ENCODE assay signal across 19 cellular contexts in the genomic region with DNA sequence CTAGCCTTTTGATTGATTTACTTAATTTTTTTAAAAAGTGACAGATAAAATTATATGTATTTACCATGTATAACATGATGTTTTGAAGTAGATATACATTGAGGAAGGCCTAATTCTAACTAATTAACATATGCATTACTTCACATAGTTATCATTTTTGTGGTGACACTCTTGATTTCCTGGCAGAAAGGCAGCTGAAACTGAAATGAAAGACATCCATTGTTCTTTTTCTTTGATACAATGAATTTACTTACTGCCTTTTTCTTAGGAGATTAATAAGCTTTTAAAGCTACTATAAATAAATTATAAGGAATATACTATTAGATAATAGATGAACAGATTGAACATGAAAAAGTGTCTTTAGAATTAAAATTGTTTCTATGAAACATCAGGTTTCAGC. TPM values are rescaled to one million over a fixed set of nuclear protein-coding genes. Genes with fewer than 3 reads are reported as not detected.
DNase-seq lines count a peak whose midpoint lies in the region; ATAC-seq and TF ChIP-seq lines count a peak whose summit lies in the region.
"Had no signal": no experiment of that assay in that cellular context is flagged by ENCODE, and none has a peak within 500 bp of the region (broad histone marks: within the 10 kb centered on the region; RNA-seq: fewer than 3 reads in every experiment).

No MANE protein-coding gene starts in this region.

- no peaks in the 10 kb centered on the region for H3K9me2 ChIP-seq in PC-3 (replicated peaks; ENCODE audit: low read length)

- no peaks in the 10 kb centered on the region for H3K27me3 Mint-ChIP-seq in endodermal cell (ENCODE audit: insufficient read depth)
- H3K27me3 Mint-ChIP-seq: stimulated activated memory B cell treated with anti-CD40 and anti-IgM and Interleukin-4, amounts not matched to agents 10 μg/mL and 1 μg/mL and 100 μg/mL, for 72 hours had no signal

- peak overlapping the region; percentile 88 for H3K27ac Mint-ChIP-seq in endodermal cell
- H3K27ac Mint-ChIP-seq: activated CD8-positive, alpha-beta T cell treated with anti-CD3 and anti-CD28 coated beads, Interleukin-2, amount 10 ng/mL, durations not matched to agents 7 days and 5 days; activated naive CD4-positive, alpha-beta T cell treated with anti-CD3 and anti-CD28 coated beads, Interleukin-2, amount 50 U/mL, for 72 hours; stimulated activated memory B cell treated with anti-CD40 and anti-IgM and Interleukin-4, amounts not matched to agents 10 μg/mL and 1 μg/mL and 100 μg/mL, for 72 hours had no signal

- no peak overlapping the region for H3K9ac ChIP-seq in endodermal cell (ENCODE audit: extremely low read depth, low read length, poor library complexity, severe bottlenecking)
- no peak overlapping the region for H3K9ac ChIP-seq in PC-3 (ENCODE audit: low read length)

- POLR2A ChIA-PET in PC-3 (lab: Charles Lee; ENCODE audit: unreplicated experiment), result no interaction called here

- H3K27ac ChIP-seq in endodermal cell (ENCODE audit: low read depth, low read length), result peak overlapping the region; percentile 55
- H3K27ac ChIP-seq in testis, result peak overlapping the region; percentile 26 to 57
- no peak overlapping the region for H3K27ac ChIP-seq in PC-3 (ENCODE audit: low read length)
- H3K27ac ChIP-seq: C4-2B had no signal

- H3K4me1 ChIP-seq in endodermal cell (ENCODE audit: control insufficient read depth, insufficient read depth, low read length) (peaks cover 9% of the 10 kb centered on the region), testis (peaks cover 3% of the 10 kb centered on the region), PC-3 (ENCODE audit: insufficient read depth, low read length) (peaks cover 8% of the 10 kb centered on the region; the same call in 1 of the 2 replicates)

- TF ChIP-seq CTCF in endodermal cell (conservative IDR thresholded peaks at IDR 0.05) (no peak), testis (IDR thresholded peaks at IDR 0.05) (no peak), PC-3 (conservative IDR thresholded peaks at IDR 0.05; ENCODE audit: low read depth, low read length) (no peak)

- no peak overlapping the region for H2AFZ ChIP-seq in PC-3 (ENCODE audit: low read length)

- peaks cover 14% of the 10 kb centered on the region for H3K4me1 Mint-ChIP-seq in endodermal cell
- H3K4me1 Mint-ChIP-seq: stimulated activated memory B cell treated with anti-CD40 and anti-IgM and Interleukin-4, amounts not matched to agents 10 μg/mL and 1 μg/mL and 100 μg/mL, for 72 hours had no signal

- peaks cover 96% of the 10 kb centered on the region for H3K79me2 ChIP-seq in PC-3 (ENCODE audit: low read length)

- no peaks in the 10 kb centered on the region for H3K27me3 ChIP-seq in endodermal cell (ENCODE audit: control insufficient read depth, insufficient read depth, low read length, poor library complexity, severe bottlenecking)
- no peaks in the 10 kb centered on the region for H3K27me3 ChIP-seq in testis
- no peaks in the 10 kb centered on the region for H3K27me3 ChIP-seq in PC-3 (ENCODE audit: low read length)

- no peak overlapping the region for H3K4me3 ChIP-seq in endodermal cell (ENCODE audit: low read length)
- no peak overlapping the region for H3K4me3 ChIP-seq in testis
- no peak overlapping the region for H3K4me3 ChIP-seq in PC-3 (ENCODE audit: low read length)
- H3K4me3 ChIP-seq: K562 had no signal

- no peaks in the 10 kb centered on the region for H3F3A ChIP-seq in PC-3 (ENCODE audit: low read length, unreplicated experiment)

- BruUV-seq in PC-3 (replicated peaks; lab: Mats Ljungman, UMichigan), result no TSS peak

- no peak for TF ChIP-seq POLR2A in testis (IDR thresholded peaks at IDR 0.05)

- peaks cover 33% of the 10 kb centered on the region for H3K36me3 Mint-ChIP-seq in endodermal cell (ENCODE audit: low read depth)
- H3K36me3 Mint-ChIP-seq: activated naive CD4-positive, alpha-beta T cell treated with anti-CD3 and anti-CD28 coated beads, Interleukin-2, amount 50 U/mL, for 72 hours; stimulated activated memory B cell treated with anti-CD40 and anti-IgM and Interleukin-4, amounts not matched to agents 10 μg/mL and 1 μg/mL and 100 μg/mL, for 72 hours had no signal

- ATAC-seq in HG03108 (IDR thresholded peaks at IDR 0.05; ENCODE audit: unreplicated experiment) (no peak), PC-3 (no peak)
- ATAC-seq: activated CD8-positive, alpha-beta T cell treated with anti-CD3 and anti-CD28 coated beads, Interleukin-2, amount 10 ng/mL, durations not matched to agents 7 days and 5 days; activated naive CD4-positive, alpha-beta T cell treated with anti-CD3 and anti-CD28 coated beads, Interleukin-2, amount 50 U/mL, for 72 hours; sciatic nerve; stimulated activated memory B cell treated with anti-CD40 and anti-IgM and Interleukin-4, amounts not matched to agents 10 μg/mL and 1 μg/mL and 100 μg/mL, for 72 hours had no signal

- peaks cover 5% of the 10 kb centered on the region for H3K9me3 Mint-ChIP-seq in endodermal cell
- H3K9me3 Mint-ChIP-seq: stimulated activated memory B cell treated with anti-CD40 and anti-IgM and Interleukin-4, amounts not matched to agents 10 μg/mL and 1 μg/mL and 100 μg/mL, for 72 hours had no signal

- DNase-seq in HT1080 (ENCODE audit: low read depth) (peak; percentile 11), endodermal cell (no peak), medulla oblongata (ENCODE audit: extremely low spot score) (peak; percentile 9), testis (no peak), PC-3 (no peak), 8988T (no peak)
- DNase-seq: activated CD4-positive, CD25-positive, alpha-beta regulatory T cell treated with anti-CD3 and anti-CD28 coated beads, Interleukin-2, amount 50 U/mL, for 72 hours; activated CD8-positive, alpha-beta T cell treated with anti-CD3 and anti-CD28 coated beads, Interleukin-2, amount 10 ng/mL, durations not matched to agents 7 days and 5 days; anterior cingulate cortex; NCI-H2081; NCI-H748 treated with DMSO at 0.1 percent for 48 hours; stimulated activated CD4-positive, alpha-beta T cell treated with anti-CD3 and anti-CD28 coated beads, Interleukin-4, amount 100 ng/mL, for 4 hours; substantia nigra had no signal

- H3K4me2 ChIP-seq in PC-3 (ENCODE audit: low read length), result no peak overlapping the region

- intact Hi-C loops in testis (cut with DNase I; ENCODE audit: low total_unique reads), result no loop called here
- intact Hi-C loops in PC-3 (cut with micrococcal nuclease), result no loop called here

- CTCF ChIA-PET in PC-3 (lab: Charles Lee), result no interaction called here

- no peak overlapping the region for H3K4me3 Mint-ChIP-seq in endodermal cell
- H3K4me3 Mint-ChIP-seq: activated CD8-positive, alpha-beta T cell treated with anti-CD3 and anti-CD28 coated beads, Interleukin-2, amount 10 ng/mL, durations not matched to agents 7 days and 5 days; stimulated activated memory B cell treated with anti-CD40 and anti-IgM and Interleukin-4, amounts not matched to agents 10 μg/mL and 1 μg/mL and 100 μg/mL, for 72 hours had no signal

- no peaks in the 10 kb centered on the region for H4K20me1 ChIP-seq in PC-3 (ENCODE audit: low read length)

- H3K9me3 ChIP-seq in endodermal cell (ENCODE audit: control insufficient read depth, low read length) (peaks cover 20% of the 10 kb centered on the region), testis (no peaks in the 10 kb centered on the region), PC-3 (ENCODE audit: low read length) (no peaks in the 10 kb centered on the region)

- H3K36me3 ChIP-seq in endodermal cell (ENCODE audit: control insufficient read depth, insufficient read depth, low read length) (peaks cover 45% of the 10 kb centered on the region), testis (ENCODE audit: low read depth, missing control alignments) (no peaks in the 10 kb centered on the region), PC-3 (ENCODE audit: low read depth, low read length) (peaks cover 16% of the 10 kb centered on the region)

RNA-seq across cellular contexts. Expression of a gene that starts 26.7 kb away (rescaled TPM):
- total RNA-seq in HT1080 (2014; rRNA removed; shearing (Covaris generic)), result 9.8 and 11.8 TPM in 2 replicates
- polyA plus RNA-seq in HT1080 (2015; cell fraction: cytosol; rRNA removed), result 5.1 and 7.7 TPM in 2 replicates
- 13.0 and 14.4 TPM in 2 replicates for polyA plus RNA-seq in HT1080 (2015; cell fraction: nucleus; rRNA removed)
- total RNA-seq in endodermal cell (10 to 100 TPM; 21.1 to 23.1 TPM), testis (10 to 100 TPM; 33.2 to 43.6 TPM), PC-3 (2014; rRNA removed) (26.3 and 29.3 TPM in 2 replicates)
- 28.6 TPM for polyA plus RNA-seq in endodermal cell (2013, experiment 1 of 2)
- 31.0 TPM for polyA plus RNA-seq in endodermal cell (2013, experiment 2 of 2)
- polyA plus RNA-seq in testis (ENCODE audit: insufficient read depth, low read depth, low replicate concordance), result 26.8 TPM

Comparison
In these comparisons a context has a peak if more than half of its experiments do, and no peak if none do; other contexts are left out.
1. DNase-seq: peak in HT1080 (single experiment) and medulla oblongata (single experiment); none in endodermal cell (single experiment), testis (single experiment), PC-3 (single experiment) and 8988T (single experiment).